2 cellular contexts compared by ENCODE assay signal in the genomic region with DNA sequence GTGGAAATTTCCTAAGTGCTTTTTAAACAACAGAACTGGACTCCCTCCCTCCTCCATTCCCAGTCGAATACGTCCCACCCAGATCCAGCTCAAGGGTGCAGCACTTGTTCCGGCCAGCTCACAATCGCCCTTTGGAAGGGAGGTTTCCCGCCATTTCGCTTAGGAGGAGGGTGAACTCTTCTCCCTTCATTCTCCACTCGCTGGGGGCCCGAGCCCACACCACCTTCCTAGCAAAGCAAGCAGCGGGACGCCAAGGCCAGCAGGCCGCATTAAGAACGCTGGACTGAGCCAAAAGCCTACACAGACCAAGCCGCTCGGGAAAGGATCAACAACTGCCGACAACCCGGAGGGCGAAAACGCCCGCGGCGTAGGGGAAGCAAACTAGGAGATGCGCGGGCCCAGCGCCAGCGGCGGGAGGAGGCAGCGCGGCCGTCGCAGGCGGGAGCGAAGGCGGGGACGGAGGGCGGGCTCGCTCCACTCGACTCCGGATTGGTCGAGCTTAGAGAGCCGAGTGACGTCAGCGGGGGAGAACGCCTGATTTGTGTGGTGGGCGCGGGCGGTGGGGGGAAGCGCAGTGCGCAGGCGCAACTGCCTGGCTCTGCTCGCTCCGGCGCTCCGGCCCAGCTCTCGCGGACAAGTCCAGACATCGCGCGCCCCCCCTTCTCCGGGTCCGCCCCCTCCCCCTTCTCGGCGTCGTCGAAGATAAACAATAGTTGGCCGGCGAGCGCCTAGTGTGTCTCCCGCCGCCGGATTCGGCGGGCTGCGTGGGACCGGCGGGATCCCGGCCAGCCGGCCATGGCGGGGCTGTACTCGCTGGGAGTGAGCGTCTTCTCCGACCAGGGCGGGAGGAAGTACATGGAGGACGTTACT.
TF ChIP-seq lines count a peak whose summit lies in the region.

A gene (plus strand): TSS at position 574 of the 870 bp plus-strand sequence. CDS start 222 bp downstream, at position 796.

TF ChIP-seq in HEK293, 187 proteins besides CTCF, POLR2A, EP300 and RAD21 (continued from another document and continues in another):
- TF ChIP-seq, protein P1, sequence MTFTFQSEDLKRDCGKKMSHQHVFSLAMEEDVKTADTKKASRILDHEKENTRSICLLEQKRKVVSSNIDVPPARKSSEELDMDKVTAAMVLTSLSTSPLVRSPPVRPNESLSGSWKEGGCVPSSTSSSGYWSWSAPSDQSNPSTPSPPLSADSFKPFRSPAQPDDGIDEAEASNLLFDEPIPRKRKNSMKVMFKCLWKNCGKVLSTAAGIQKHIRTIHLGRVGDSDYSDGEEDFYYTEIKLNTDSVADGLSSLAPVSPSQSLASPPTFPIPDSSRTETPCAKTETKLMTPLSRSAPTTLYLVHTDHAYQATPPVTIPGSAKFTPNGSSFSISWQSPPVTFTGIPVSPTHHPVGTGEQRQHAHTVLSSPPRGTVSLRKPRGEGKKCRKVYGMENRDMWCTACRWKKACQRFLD (tag by site-specific recombination; IDR thresholded peaks at IDR 0.05) = no peak
- TF ChIP-seq ZNF157 (tag by site-specific recombination; IDR thresholded peaks at IDR 0.05) (no peak), ZNF114 (tag by site-specific recombination; IDR thresholded peaks at IDR 0.05) (no peak), ZXDB (tag by site-specific recombination; IDR thresholded peaks at IDR 0.05) (peak; percentile 97), ZIC2 (tag by site-specific recombination; IDR thresholded peaks at IDR 0.05) (peak; percentile 95), ZNF830 (tag by site-specific recombination; IDR thresholded peaks at IDR 0.05; ENCODE audit: low read depth) (no peak), ZFP41 (tag by site-specific recombination; IDR thresholded peaks at IDR 0.05; ENCODE audit: borderline replicate concordance) (no peak), GLI2 (tag by site-specific recombination; IDR thresholded peaks at IDR 0.05; ENCODE audit: borderline replicate concordance, low read depth) (no peak), ZNF501 (tag by site-specific recombination; IDR thresholded peaks at IDR 0.05) (no peak; the same call in none of the 2 replicates), ZNF202 (tag by site-specific recombination; IDR thresholded peaks at IDR 0.05; ENCODE audit: borderline replicate concordance) (no peak), KLF7 (tag by site-specific recombination; IDR thresholded peaks at IDR 0.05; ENCODE audit: borderline replicate concordance) (peak; percentile 75), ZNF555 (tag by site-specific recombination; conservative IDR thresholded peaks at IDR 0.05) (no peak), ZNF24 (tag by site-specific recombination; IDR thresholded peaks at IDR 0.05) (peak; percentile 95), ZFP37 (tag by site-specific recombination; IDR thresholded peaks at IDR 0.05) (peak; percentile 80), ZNF664 (tag by site-specific recombination; IDR thresholded peaks at IDR 0.05) (0 out of 2 replicates have a peak, but pooled peaks have one; percentile 12)
- TF ChIP-seq, protein P2, sequence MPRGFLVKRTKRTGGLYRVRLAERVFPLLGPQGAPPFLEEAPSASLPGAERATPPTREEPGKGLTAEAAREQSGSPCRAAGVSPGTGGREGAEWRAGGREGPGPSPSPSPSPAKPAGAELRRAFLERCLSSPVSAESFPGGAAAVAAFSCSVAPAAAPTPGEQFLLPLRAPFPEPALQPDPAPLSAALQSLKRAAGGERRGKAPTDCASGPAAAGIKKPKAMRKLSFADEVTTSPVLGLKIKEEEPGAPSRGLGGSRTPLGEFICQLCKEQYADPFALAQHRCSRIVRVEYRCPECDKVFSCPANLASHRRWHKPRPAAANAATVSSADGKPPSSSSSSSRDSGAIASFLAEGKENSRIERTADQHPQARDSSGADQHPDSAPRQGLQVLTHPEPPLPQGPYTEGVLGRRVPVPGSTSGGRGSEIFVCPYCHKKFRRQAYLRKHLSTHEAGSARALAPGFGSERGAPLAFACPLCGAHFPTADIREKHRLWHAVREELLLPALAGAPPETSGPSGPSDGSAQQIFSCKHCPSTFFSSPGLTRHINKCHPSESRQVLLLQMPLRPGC (tag by site-specific recombination; IDR thresholded peaks at IDR 0.05) = peak; percentile 81
- TF ChIP-seq, protein P3, sequence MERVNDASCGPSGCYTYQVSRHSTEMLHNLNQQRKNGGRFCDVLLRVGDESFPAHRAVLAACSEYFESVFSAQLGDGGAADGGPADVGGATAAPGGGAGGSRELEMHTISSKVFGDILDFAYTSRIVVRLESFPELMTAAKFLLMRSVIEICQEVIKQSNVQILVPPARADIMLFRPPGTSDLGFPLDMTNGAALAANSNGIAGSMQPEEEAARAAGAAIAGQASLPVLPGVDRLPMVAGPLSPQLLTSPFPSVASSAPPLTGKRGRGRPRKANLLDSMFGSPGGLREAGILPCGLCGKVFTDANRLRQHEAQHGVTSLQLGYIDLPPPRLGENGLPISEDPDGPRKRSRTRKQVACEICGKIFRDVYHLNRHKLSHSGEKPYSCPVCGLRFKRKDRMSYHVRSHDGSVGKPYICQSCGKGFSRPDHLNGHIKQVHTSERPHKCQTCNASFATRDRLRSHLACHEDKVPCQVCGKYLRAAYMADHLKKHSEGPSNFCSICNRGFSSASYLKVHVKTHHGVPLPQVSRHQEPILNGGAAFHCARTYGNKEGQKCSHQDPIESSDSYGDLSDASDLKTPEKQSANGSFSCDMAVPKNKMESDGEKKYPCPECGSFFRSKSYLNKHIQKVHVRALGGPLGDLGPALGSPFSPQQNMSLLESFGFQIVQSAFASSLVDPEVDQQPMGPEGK (tag by site-specific recombination; IDR thresholded peaks at IDR 0.05) = peak; percentile 97
- TF ChIP-seq, protein P4, sequence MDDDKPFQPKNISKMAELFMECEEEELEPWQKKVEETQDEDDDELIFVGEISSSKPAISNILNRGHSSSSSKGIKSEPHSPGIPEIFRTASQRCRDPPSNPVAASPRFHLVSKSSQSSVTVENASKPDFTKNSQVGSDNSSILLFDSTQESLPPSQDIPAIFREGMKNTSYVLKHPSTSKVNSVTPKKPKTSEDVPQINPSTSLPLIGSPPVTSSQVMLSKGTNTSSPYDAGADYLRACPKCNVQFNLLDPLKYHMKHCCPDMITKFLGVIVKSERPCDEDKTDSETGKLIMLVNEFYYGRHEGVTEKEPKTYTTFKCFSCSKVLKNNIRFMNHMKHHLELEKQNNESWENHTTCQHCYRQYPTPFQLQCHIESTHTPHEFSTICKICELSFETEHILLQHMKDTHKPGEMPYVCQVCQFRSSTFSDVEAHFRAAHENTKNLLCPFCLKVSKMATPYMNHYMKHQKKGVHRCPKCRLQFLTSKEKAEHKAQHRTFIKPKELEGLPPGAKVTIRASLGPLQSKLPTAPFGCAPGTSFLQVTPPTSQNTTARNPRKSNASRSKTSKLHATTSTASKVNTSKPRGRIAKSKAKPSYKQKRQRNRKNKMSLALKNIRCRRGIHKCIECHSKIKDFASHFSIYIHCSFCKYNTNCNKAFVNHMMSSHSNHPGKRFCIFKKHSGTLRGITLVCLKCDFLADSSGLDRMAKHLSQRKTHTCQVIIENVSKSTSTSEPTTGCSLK (tag by site-specific recombination; IDR thresholded peaks at IDR 0.05) = no peak
- TF ChIP-seq, protein P5, sequence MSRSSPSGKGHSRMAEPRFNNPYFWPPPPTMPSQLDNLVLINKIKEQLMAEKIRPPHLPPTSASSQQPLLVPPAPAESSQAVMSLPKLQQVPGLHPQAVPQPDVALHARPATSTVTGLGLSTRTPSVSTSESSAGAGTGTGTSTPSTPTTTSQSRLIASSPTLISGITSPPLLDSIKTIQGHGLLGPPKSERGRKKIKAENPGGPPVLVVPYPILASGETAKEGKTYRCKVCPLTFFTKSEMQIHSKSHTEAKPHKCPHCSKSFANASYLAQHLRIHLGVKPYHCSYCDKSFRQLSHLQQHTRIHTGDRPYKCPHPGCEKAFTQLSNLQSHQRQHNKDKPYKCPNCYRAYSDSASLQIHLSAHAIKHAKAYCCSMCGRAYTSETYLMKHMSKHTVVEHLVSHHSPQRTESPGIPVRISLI (tag by site-specific recombination; IDR thresholded peaks at IDR 0.05) = no peak

TF ChIP-seq in neural cell, 6 proteins besides CTCF, POLR2A, EP300 and RAD21 (continued from another document):
- TF ChIP-seq MXI1 (conservative IDR thresholded peaks at IDR 0.05; ENCODE audit: poor library complexity, severe bottlenecking) = peak; percentile 64
